ENCODE assay signal across 15 cellular contexts in genomic region chr2:237490009-237490804, GRCh38. TPM values are rescaled to one million over a fixed set of nuclear protein-coding genes. Genes with fewer than 3 reads are reported as not detected.
DNase-seq lines count a peak whose midpoint lies in the region; ATAC-seq and TF ChIP-seq lines count a peak whose summit lies in the region.
"Had no signal": no experiment of that assay in that cellular context is flagged by ENCODE, and none has a peak within 500 bp of the region (broad histone marks: within the 10 kb centered on the region; RNA-seq: fewer than 3 reads in every experiment).

No MANE protein-coding gene starts in this region.

- H3K36me3 Mint-ChIP-seq in nephron progenitor cell (ENCODE audit: low read depth), result peaks cover 3% of the 10 kb centered on the region
- H3K36me3 Mint-ChIP-seq: activated naive CD8-positive, alpha-beta T cell treated with anti-CD3 and anti-CD28 coated beads for 36 hours had no signal

- DNase-seq in cardiac septum (ENCODE audit: low spot score) (peak; percentile 59), Right ventricle myocardium superior (no peak), coronary artery (ENCODE audit: low spot score) (peak; percentile 24), right lobe of liver (no peak), upper lobe of right lung (peak; percentile 62), nephron progenitor cell (no peak), dedifferentiated amniotic fluid mesenchymal stem cell (ENCODE audit: extremely low spot score) (no peak)
- DNase-seq in activated CD4-positive, alpha-beta T cell treated with anti-CD3 and anti-CD28 coated beads for 4 hours, result no peak
- DNase-seq: activated naive CD8-positive, alpha-beta T cell treated with anti-CD3 and anti-CD28 coated beads for 36 hours; NCI-H1436; NK-92 treated with Interleukin-12 subunit alpha and Interleukin-12 subunit beta, amount 100 ng/mL, for 24 hours; nucleus accumbens; stimulated activated CD4-positive, alpha-beta T cell treated with anti-CD3 and anti-CD28 coated beads, Interleukin-4, amount 100 ng/mL, for 4 hours had no signal

- intact Hi-C loops in cardiac septum (cut with DNase I), result no loop called here
- intact Hi-C loops in Right ventricle myocardium superior (cut with DNase I), result no loop called here
- intact Hi-C loops in right lobe of liver (cut with DNase I), result no loop called here
- intact Hi-C loops in upper lobe of right lung (cut with DNase I), result no loop called here

- H3K36me3 ChIP-seq in right lobe of liver, result peaks cover 0 to 17% (median 9%) of the 10 kb centered on the region in 4 donors
- peaks cover 10% of the 10 kb centered on the region for H3K36me3 ChIP-seq in upper lobe of right lung

- TF ChIP-seq CTCF in coronary artery (IDR thresholded peaks at IDR 0.05), result no peak
- TF ChIP-seq CTCF in right lobe of liver (IDR thresholded peaks at IDR 0.05), result no peak
- TF ChIP-seq CTCF in upper lobe of right lung (IDR thresholded peaks at IDR 0.05), result no peak
- no peak for TF ChIP-seq CTCF in nephron progenitor cell (IDR thresholded peaks at IDR 0.05)

- H3K4me3 ChIP-seq in coronary artery (no peak overlapping the region), right lobe of liver (no peak overlapping the region), upper lobe of right lung (peak overlapping the region; percentile 53)

- peaks cover 82% of the 10 kb centered on the region for H3K27me3 Mint-ChIP-seq in nephron progenitor cell (ENCODE audit: low read depth, poor library complexity)

- no peak overlapping the region for H3K27ac Mint-ChIP-seq in nephron progenitor cell
- H3K27ac Mint-ChIP-seq: activated naive CD8-positive, alpha-beta T cell treated with anti-CD3 and anti-CD28 coated beads for 36 hours had no signal

- H3K4me1 ChIP-seq in right lobe of liver, result peaks cover 0 to 27% (median 6%) of the 10 kb centered on the region in 4 donors
- H3K4me1 ChIP-seq in upper lobe of right lung, result peaks cover under 1% of the 10 kb centered on the region

- H3K4me1 Mint-ChIP-seq in nephron progenitor cell, result peaks cover 5% of the 10 kb centered on the region

- no peak overlapping the region for H3K27ac ChIP-seq in coronary artery
- H3K27ac ChIP-seq in right lobe of liver, result peak overlapping the region in 2 of 3 donors; percentile 33 to 96
- H3K27ac ChIP-seq in upper lobe of right lung, result peak overlapping the region; percentile 80

- no peak for ATAC-seq in Right ventricle myocardium superior (ENCODE audit: poor library complexity)
- no peak for ATAC-seq in right lobe of liver
- ATAC-seq in upper lobe of right lung, result no peak

- H3K4me3 Mint-ChIP-seq in nephron progenitor cell, result no peak overlapping the region
- H3K4me3 Mint-ChIP-seq: activated naive CD8-positive, alpha-beta T cell treated with anti-CD3 and anti-CD28 coated beads for 36 hours had no signal

- peaks cover 49% of the 10 kb centered on the region for H3K9me3 Mint-ChIP-seq in nephron progenitor cell

- no peaks in the 10 kb centered on the region for H3K9me3 ChIP-seq in right lobe of liver
- H3K9me3 ChIP-seq in upper lobe of right lung, result peaks cover 3% of the 10 kb centered on the region

- H3K27me3 ChIP-seq in right lobe of liver (no peaks in the 10 kb centered on the region), upper lobe of right lung (peaks cover 7% of the 10 kb centered on the region)

- TF ChIP-seq POLR2A in right lobe of liver (IDR thresholded peaks at IDR 0.05), result no peak

- WGBS in right lobe of liver (ENCODE audit: insufficient coverage, low coverage, low lambda C conversion rate, missing lambda C conversion rate), result 60% methylated on average over 8 of the region's 8 CpGs

RNA-seq across cellular contexts. Expression of gene MLPH, which starts 3.2 kb away (rescaled TPM):
- 15.7 TPM for total RNA-seq in cardiac septum
- 80.9 TPM for total RNA-seq in Right ventricle myocardium superior
- 10 to 100 TPM; 20.8 to 52.8 (median 35.1) TPM for total RNA-seq in right lobe of liver
- 423 TPM for total RNA-seq in upper lobe of right lung
- total RNA-seq: activated CD8-positive, alpha-beta memory T cell treated with anti-CD3 and anti-CD28 coated beads for 36 hours; activated naive CD8-positive, alpha-beta T cell treated with anti-CD3 and anti-CD28 coated beads for 36 hours; T-helper 2 cell treated with Interferon-gamma antibody and Interleukin-4, amounts not matched to agents 100 ng/mL and 5 ng/mL, for 36 hours had no signal

Comparison
In these comparisons a context has a peak if more than half of its experiments do, and no peak if none do; other contexts are left out.
1. DNase-seq: peak in cardiac septum (single experiment), coronary artery (single experiment) and upper lobe of right lung (single experiment); none in Right ventricle myocardium superior (single experiment), right lobe of liver (0 of 3), activated CD4-positive, alpha-beta T cell treated with anti-CD3 and anti-CD28 coated beads for 4 hours (0 of 2), nephron progenitor cell (single experiment) and dedifferentiated amniotic fluid mesenchymal stem cell (single experiment).
2. H3K27ac ChIP-seq: peak in right lobe of liver (2 of 3) and upper lobe of right lung (single experiment); none in coronary artery (0 of 2).